In genomic region chr21:25385912-25386474, GRCh38 we compare ENCODE assay signal across 8 cellular contexts.
A peak's percentile ranks its signal among the peaks of the same experiment; 100 is the strongest.
DNase-seq lines count a peak whose midpoint lies in the region; ATAC-seq and TF ChIP-seq lines count a peak whose summit lies in the region.

No MANE protein-coding gene starts in this region.

- H3K4me3 ChIP-seq in Jurkat, Clone E6-1 (ENCODE audit: low read length): no peak overlapping the region
- no peak overlapping the region for H3K4me3 ChIP-seq in NT2/D1 (ENCODE audit: insufficient read length, low read depth)
- no peak overlapping the region for H3K4me3 ChIP-seq in uterus

- POLR2A ChIA-PET in activated CD4-positive, alpha-beta T cell treated with anti-CD3 and anti-CD28 coated beads for 36 hours (lab: Charles Lee): no interaction called here

- no peaks in the 10 kb centered on the region for H3K36me3 Mint-ChIP-seq in activated CD4-positive, alpha-beta T cell treated with anti-CD3 and anti-CD28 coated beads for 36 hours (ENCODE audit: low read depth)
- H3K36me3 Mint-ChIP-seq in chondrocyte (ENCODE audit: low read depth): no peaks in the 10 kb centered on the region

- H3K4me1 ChIP-seq in NT2/D1 (ENCODE audit: insufficient read depth, insufficient read length) (no peaks in the 10 kb centered on the region), uterus (no peaks in the 10 kb centered on the region)

- H3K27me3 ChIP-seq in NT2/D1 (ENCODE audit: insufficient read depth, insufficient read length) (no peaks in the 10 kb centered on the region), uterus (no peaks in the 10 kb centered on the region)

- H3K27ac Mint-ChIP-seq in activated CD4-positive, alpha-beta T cell treated with anti-CD3 and anti-CD28 coated beads for 36 hours: no peak overlapping the region
- no peak overlapping the region for H3K27ac Mint-ChIP-seq in chondrocyte (ENCODE audit: unreplicated experiment)

- no peak overlapping the region for H3K9ac ChIP-seq in NT2/D1 (ENCODE audit: insufficient read length, low read depth)

- H3K9me3 Mint-ChIP-seq in activated CD4-positive, alpha-beta T cell treated with anti-CD3 and anti-CD28 coated beads for 36 hours (ENCODE audit: low read depth): no peaks in the 10 kb centered on the region
- no peaks in the 10 kb centered on the region for H3K9me3 Mint-ChIP-seq in chondrocyte (ENCODE audit: low read depth)

- no peak for TF ChIP-seq POLR2A in uterus (IDR thresholded peaks at IDR 0.05)

- H3K27ac ChIP-seq in uterus: no peak overlapping the region

- DNase-seq in activated CD4-positive, alpha-beta T cell treated with anti-CD3 and anti-CD28 coated beads for 36 hours: no peak
- no peak for DNase-seq in activated CD4-positive, alpha-beta T cell treated with anti-CD3 and anti-CD28 coated beads, Interleukin-2, amount 50 U/mL, for 4 hours
- peak; percentile 45 for DNase-seq in Jurkat, Clone E6-1 (ENCODE audit: low read depth, low spot score)
- DNase-seq in NT2/D1 (ENCODE audit: low read depth, low spot score) (peak; percentile 65), chondrocyte (ENCODE audit: low spot score) (no peak), left lobe of liver (ENCODE audit: low spot score) (no peak), uterus (no peak)

- H3K4me3 Mint-ChIP-seq in activated CD4-positive, alpha-beta T cell treated with anti-CD3 and anti-CD28 coated beads for 36 hours: no peak overlapping the region
- no peak overlapping the region for H3K4me3 Mint-ChIP-seq in chondrocyte (ENCODE audit: unreplicated experiment)

- peaks cover 5% of the 10 kb centered on the region for H3K27me3 Mint-ChIP-seq in activated CD4-positive, alpha-beta T cell treated with anti-CD3 and anti-CD28 coated beads for 36 hours
- peaks cover 14% of the 10 kb centered on the region for H3K27me3 Mint-ChIP-seq in chondrocyte (ENCODE audit: low read depth)

- H3K36me3 ChIP-seq in NT2/D1 (ENCODE audit: insufficient read depth, insufficient read length, low read length) (no peaks in the 10 kb centered on the region), uterus (no peaks in the 10 kb centered on the region)

- peak; percentile 49 for ATAC-seq in activated CD4-positive, alpha-beta T cell treated with anti-CD3 and anti-CD28 coated beads for 36 hours
- peak; percentile 100 for ATAC-seq in left lobe of liver
- ATAC-seq in GM18861 (IDR thresholded peaks at IDR 0.05; ENCODE audit: unreplicated experiment): no peak

- intact Hi-C loops in activated CD4-positive, alpha-beta T cell treated with anti-CD3 and anti-CD28 coated beads for 36 hours (cut with DNase I, micrococcal nuclease): loop anchor here (1.0 to 10.0 kb wide), 8 partner anchors 35 to 1531 kb away; no protein-coding TSS in a partner anchor
- intact Hi-C loops in uterus (cut with DNase I; ENCODE audit: low total_unique reads): no loop called here

- CTCF ChIA-PET in activated CD4-positive, alpha-beta T cell treated with anti-CD3 and anti-CD28 coated beads for 36 hours (lab: Charles Lee): interaction anchor here (0.5 to 5.5 kb wide), 32 partner anchors 10 to 1011 kb away, joined by 3 to 63 read pairs (median 4); no protein-coding TSS in a partner anchor

- peaks cover 12% of the 10 kb centered on the region for H3K4me1 Mint-ChIP-seq in activated CD4-positive, alpha-beta T cell treated with anti-CD3 and anti-CD28 coated beads for 36 hours
- H3K4me1 Mint-ChIP-seq in chondrocyte (ENCODE audit: low read depth): no peaks in the 10 kb centered on the region

- peak; percentile 93 for TF ChIP-seq CTCF in chondrocyte (IDR thresholded peaks at IDR 0.05)
- peak; percentile 51 to 64 (median 55) for TF ChIP-seq CTCF in uterus (IDR thresholded peaks at IDR 0.05)

- H3K9me3 ChIP-seq in NT2/D1 (ENCODE audit: insufficient read depth, low read length): no peaks in the 10 kb centered on the region
- H3K9me3 ChIP-seq in uterus: no peaks in the 10 kb centered on the region

Comparison
In these comparisons a context has a peak if more than half of its experiments do, and no peak if none do; other contexts are left out.
1. DNase-seq: peak in Jurkat, Clone E6-1 (single experiment) and NT2/D1 (single experiment); none in activated CD4-positive, alpha-beta T cell treated with anti-CD3 and anti-CD28 coated beads for 36 hours (single experiment), activated CD4-positive, alpha-beta T cell treated with anti-CD3 and anti-CD28 coated beads, Interleukin-2, amount 50 U/mL, for 4 hours (0 of 2), chondrocyte (single experiment), left lobe of liver (single experiment) and uterus (0 of 2).